ENCODE assay signal across 1 cellular context in the genomic region with DNA sequence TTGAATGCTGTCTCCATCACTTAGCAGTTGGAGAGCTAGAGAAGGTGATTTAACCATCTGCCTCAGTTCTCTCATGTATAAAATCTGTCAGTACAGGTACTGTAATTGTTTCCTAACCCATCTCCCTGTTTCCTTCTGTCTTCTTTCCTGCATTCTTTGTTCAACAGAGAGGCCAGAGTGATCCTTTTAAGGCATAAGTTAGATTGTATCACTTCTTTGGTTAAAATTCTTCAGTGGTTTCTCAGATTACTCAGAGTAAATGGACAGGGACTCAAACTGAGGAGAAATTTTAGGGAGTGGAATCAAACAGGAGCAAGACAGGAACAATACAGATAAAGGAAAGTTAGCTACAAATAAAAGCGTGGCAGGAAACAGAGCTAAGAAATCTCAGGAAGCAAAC.
TF ChIP-seq lines count a peak whose summit lies in the region.

No MANE protein-coding gene starts in this region.

TF ChIP-seq in GM23338, 12 proteins besides CTCF, POLR2A, EP300 and RAD21 (continued from another document):
- TF ChIP-seq, protein P1, sequence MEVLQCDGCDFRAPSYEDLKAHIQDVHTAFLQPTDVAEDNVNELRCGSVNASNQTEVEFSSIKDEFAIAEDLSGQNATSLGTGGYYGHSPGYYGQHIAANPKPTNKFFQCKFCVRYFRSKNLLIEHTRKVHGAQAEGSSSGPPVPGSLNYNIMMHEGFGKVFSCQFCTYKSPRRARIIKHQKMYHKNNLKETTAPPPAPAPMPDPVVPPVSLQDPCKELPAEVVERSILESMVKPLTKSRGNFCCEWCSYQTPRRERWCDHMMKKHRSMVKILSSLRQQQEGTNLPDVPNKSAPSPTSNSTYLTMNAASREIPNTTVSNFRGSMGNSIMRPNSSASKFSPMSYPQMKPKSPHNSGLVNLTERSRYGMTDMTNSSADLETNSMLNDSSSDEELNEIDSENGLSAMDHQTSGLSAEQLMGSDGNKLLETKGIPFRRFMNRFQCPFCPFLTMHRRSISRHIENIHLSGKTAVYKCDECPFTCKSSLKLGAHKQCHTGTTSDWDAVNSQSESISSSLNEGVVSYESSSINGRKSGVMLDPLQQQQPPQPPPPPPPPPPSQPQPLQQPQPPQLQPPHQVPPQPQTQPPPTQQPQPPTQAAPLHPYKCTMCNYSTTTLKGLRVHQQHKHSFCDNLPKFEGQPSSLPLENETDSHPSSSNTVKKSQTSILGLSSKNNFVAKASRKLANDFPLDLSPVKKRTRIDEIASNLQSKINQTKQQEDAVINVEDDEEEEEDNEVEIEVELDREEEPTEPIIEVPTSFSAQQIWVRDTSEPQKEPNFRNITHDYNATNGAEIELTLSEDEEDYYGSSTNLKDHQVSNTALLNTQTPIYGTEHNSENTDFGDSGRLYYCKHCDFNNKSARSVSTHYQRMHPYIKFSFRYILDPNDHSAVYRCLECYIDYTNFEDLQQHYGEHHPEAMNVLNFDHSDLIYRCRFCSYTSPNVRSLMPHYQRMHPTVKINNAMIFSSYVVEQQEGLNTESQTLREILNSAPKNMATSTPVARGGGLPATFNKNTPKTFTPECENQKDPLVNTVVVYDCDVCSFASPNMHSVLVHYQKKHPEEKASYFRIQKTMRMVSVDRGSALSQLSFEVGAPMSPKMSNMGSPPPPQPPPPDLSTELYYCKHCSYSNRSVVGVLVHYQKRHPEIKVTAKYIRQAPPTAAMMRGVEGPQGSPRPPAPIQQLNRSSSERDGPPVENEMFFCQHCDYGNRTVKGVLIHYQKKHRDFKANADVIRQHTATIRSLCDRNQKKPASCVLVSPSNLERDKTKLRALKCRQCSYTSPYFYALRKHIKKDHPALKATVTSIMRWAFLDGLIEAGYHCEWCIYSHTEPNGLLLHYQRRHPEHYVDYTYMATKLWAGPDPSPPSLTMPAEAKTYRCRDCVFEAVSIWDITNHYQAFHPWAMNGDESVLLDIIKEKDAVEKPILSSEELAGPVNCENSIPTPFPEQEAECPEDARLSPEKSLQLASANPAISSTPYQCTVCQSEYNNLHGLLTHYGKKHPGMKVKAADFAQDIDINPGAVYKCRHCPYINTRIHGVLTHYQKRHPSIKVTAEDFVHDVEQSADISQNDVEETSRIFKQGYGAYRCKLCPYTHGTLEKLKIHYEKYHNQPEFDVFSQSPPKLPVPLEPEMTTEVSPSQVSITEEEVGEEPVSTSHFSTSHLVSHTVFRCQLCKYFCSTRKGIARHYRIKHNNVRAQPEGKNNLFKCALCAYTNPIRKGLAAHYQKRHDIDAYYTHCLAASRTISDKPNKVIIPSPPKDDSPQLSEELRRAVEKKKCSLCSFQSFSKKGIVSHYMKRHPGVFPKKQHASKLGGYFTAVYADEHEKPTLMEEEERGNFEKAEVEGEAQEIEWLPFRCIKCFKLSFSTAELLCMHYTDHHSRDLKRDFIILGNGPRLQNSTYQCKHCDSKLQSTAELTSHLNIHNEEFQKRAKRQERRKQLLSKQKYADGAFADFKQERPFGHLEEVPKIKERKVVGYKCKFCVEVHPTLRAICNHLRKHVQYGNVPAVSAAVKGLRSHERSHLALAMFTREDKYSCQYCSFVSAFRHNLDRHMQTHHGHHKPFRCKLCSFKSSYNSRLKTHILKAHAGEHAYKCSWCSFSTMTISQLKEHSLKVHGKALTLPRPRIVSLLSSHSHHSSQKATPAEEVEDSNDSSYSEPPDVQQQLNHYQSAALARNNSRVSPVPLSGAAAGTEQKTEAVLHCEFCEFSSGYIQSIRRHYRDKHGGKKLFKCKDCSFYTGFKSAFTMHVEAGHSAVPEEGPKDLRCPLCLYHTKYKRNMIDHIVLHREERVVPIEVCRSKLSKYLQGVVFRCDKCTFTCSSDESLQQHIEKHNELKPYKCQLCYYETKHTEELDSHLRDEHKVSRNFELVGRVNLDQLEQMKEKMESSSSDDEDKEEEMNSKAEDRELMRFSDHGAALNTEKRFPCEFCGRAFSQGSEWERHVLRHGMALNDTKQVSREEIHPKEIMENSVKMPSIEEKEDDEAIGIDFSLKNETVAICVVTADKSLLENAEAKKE (CRISPR knock-in tag; IDR thresholded peaks at IDR 0.05), result no peak
- TF ChIP-seq STAT1 (IDR thresholded peaks at IDR 0.05; ENCODE audit: unreplicated experiment), result no peak
- TF ChIP-seq ETS1 (IDR thresholded peaks at IDR 0.05), result no peak
- no peak for TF ChIP-seq POLR2AphosphoS5 (IDR thresholded peaks at IDR 0.05; ENCODE audit: low read depth)
- TF ChIP-seq EZH2phosphoT487 (IDR thresholded peaks at IDR 0.05; ENCODE audit: unreplicated experiment), result no peak
- TF ChIP-seq EZH2 (IDR thresholded peaks at IDR 0.05; ENCODE audit: low read depth, unreplicated experiment), result no peak
